ENCODE assay signal across 13 cellular contexts in the genomic region with DNA sequence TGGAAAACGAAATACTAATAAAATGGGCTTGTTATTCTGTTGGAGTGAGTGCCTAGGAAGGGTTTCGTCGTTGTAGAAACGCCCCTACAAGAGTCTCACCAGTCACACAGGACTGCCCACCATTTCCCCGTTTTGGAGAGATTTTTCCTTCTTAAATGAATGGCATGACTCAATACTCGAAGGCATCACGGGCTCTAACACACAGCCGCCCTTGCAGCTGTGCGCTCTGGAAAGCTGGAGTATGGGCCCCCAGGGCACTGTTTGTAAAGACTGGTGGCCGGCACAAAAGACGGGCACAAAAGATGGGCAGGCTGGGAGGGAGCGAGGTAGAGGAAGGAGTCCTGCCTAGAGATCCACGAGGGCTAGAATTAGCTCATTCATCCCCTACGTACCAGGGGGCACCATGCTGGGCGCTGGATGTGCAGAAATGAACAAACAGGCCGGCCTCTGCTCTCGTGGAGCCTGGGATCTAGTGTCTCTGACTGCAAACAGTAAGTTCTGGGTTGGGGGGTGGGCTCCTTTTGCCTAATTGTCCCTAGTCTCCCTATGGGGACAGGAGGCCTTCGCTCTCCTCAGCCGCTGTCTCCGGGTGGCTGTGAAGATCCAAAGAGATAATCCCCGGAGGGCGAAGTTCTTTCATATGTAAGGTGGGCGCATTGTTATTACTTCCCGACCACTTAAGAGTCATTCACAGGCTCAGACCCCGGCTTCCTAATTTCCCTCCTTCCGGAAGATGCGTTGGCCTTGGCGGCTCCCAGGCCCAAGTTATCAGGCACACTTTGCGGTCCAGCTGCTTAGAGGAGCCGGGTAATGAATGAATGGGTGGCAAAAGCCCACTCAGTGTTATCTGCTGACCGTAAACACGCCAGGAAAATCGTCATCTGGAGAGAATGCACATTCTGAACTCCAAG. TPM values are rescaled to one million over a fixed set of nuclear protein-coding genes. Genes with fewer than 3 reads are reported as not detected.
A peak's percentile ranks its signal among the peaks of the same experiment; 100 is the strongest.
DNase-seq lines count a peak whose midpoint lies in the region; ATAC-seq lines count a peak whose summit lies in the region.
"Had no signal": no experiment of that assay in that cellular context is flagged by ENCODE, and none has a peak within 500 bp of the region (broad histone marks: within the 10 kb centered on the region; RNA-seq: fewer than 3 reads in every experiment).

No MANE protein-coding gene starts in this region.

- H3K4me3 ChIP-seq in ACC112 (ENCODE audit: low read depth, low read length) (peak overlapping the region; percentile 71; the same call in 1 of the 2 replicates), GM23248 (no peak overlapping the region), muscle layer of colon (ENCODE audit: low read depth in 1 of 2, low read length in 2 of 2) (peak overlapping the region; percentile 29 to 47)
- H3K4me3 ChIP-seq: PC-9 had no signal

- no peak overlapping the region for H3K27ac ChIP-seq in ACC112 (ENCODE audit: low read depth, low read length)
- no peak overlapping the region for H3K27ac ChIP-seq in GM23248
- H3K27ac ChIP-seq in muscle layer of colon (ENCODE audit: low read depth, low read length) = no peak overlapping the region
- H3K27ac ChIP-seq: PC-9, WERI-Rb-1 had no signal

- H3K36me3 ChIP-seq in ACC112 (ENCODE audit: insufficient read depth, low read length) = no peaks in the 10 kb centered on the region
- no peaks in the 10 kb centered on the region for H3K36me3 ChIP-seq in GM23248 (ENCODE audit: low read depth)
- no peaks in the 10 kb centered on the region for H3K36me3 ChIP-seq in muscle layer of colon (ENCODE audit: insufficient read depth, low read length)
- H3K36me3 ChIP-seq: WERI-Rb-1 had no signal

- H3K9me3 ChIP-seq in GM23248 (ENCODE audit: low read depth) (no peaks in the 10 kb centered on the region), muscle layer of colon (ENCODE audit: low read length) (no peaks in the 10 kb centered on the region)

- no peak for ATAC-seq in GM18519 (IDR thresholded peaks at IDR 0.05; ENCODE audit: low FRiP score, unreplicated experiment)

- in situ Hi-C loops in GM23248 (cut with MboI) = loop anchor here (10.0 kb wide), 1 partner anchor 525 kb away; no protein-coding TSS in a partner anchor

- H3F3A ChIP-seq in GM23248 (ENCODE audit: insufficient read depth) = no peaks in the 10 kb centered on the region

- no peaks in the 10 kb centered on the region for H3K4me1 ChIP-seq in ACC112 (ENCODE audit: control insufficient read depth, insufficient read depth, low read length, unreplicated experiment)
- 0 out of 2 replicates have a peak, but pooled peaks cover 4% of the 10 kb centered on the region for H3K4me1 ChIP-seq in GM23248 (ENCODE audit: insufficient read depth)
- peaks cover 25% of the 10 kb centered on the region for H3K4me1 ChIP-seq in muscle layer of colon (ENCODE audit: insufficient read depth, low read length)

- H3K9ac ChIP-seq in GM23248 (no peak overlapping the region), muscle layer of colon (ENCODE audit: low read length) (no peak overlapping the region)

- peak; percentile 60 for DNase-seq in GM23248
- DNase-seq in dermis blood vessel endothelial cell = peak; percentile 18
- no peak for DNase-seq in D341Med (ENCODE audit: low spot score)
- no peak for DNase-seq in NCI-H187 (lab: John Stamatoyannopoulos, UW)
- DNase-seq in stimulated activated CD4-positive, alpha-beta T cell treated with anti-CD3 and anti-CD28 coated beads, Interleukin-2, amount 100 ng/mL, for 48 hours = no peak
- DNase-seq: NCI-H1417 treated with DMSO at 0.1 percent for 48 hours, occipital lobe, PC-9, WERI-Rb-1 had no signal

- H2AFZ ChIP-seq in ACC112 (ENCODE audit: low read length, unreplicated experiment) = no peak overlapping the region
- H2AFZ ChIP-seq in GM23248 = no peak overlapping the region
- H2AFZ ChIP-seq: PC-9 had no signal

- H3K9me2 ChIP-seq in GM23248 (ENCODE audit: insufficient read depth) = no peaks in the 10 kb centered on the region

- H3K79me2 ChIP-seq in ACC112 (ENCODE audit: control insufficient read depth, insufficient read depth, low read length, unreplicated experiment) (no peaks in the 10 kb centered on the region), GM23248 (ENCODE audit: insufficient read depth) (no peaks in the 10 kb centered on the region)

- H3K4me2 ChIP-seq in GM23248 (ENCODE audit: unreplicated experiment) = no peak overlapping the region
- H3K4me2 ChIP-seq: PC-9 had no signal

- peaks cover 55% of the 10 kb centered on the region for H3K27me3 ChIP-seq in ACC112 (ENCODE audit: insufficient read depth, low read length)
- peaks cover 63% of the 10 kb centered on the region for H3K27me3 ChIP-seq in GM23248 (replicated peaks; ENCODE audit: insufficient read depth)
- H3K27me3 ChIP-seq in muscle layer of colon (ENCODE audit: control insufficient read depth in 1 of 2, insufficient read depth in 2 of 2, low read length in 2 of 2) = peaks cover 46 to 59% of the 10 kb centered on the region in 2 donors

- no peaks in the 10 kb centered on the region for H4K20me1 ChIP-seq in GM23248 (ENCODE audit: insufficient read depth)

- WGBS in GM23248 (ENCODE audit: low coverage in 1 of 2, low lambda C conversion rate in 2 of 2, missing lambda C conversion rate in 2 of 2), 2 experiments = 33 to 36% methylated on average over 32 to 33 of the region's 33 CpGs

RNA-seq across cellular contexts. Expression of gene SFRP2, which starts 1.1 kb away (rescaled TPM):
- total RNA-seq in GM23248 (2014; rRNA removed; shearing (Covaris generic)) = 0.63 and 0.65 TPM in 2 replicates
- polyA plus RNA-seq in GM23248 (2016; fragmentation: Nextera tagmentation; extraction: Ambion mirVana) = 1.6 and 2.4 TPM in 2 replicates
- total RNA-seq in dermis blood vessel endothelial cell = 0.09 TPM in 1 of 2 replicates, not detected in the other
- total RNA-seq: glomerular endothelial cell, PC-9 had no signal

RNA-seq across cellular contexts. Expression of gene RNF175, which starts 30.2 kb away (rescaled TPM):
- total RNA-seq in GM23248 (2014; rRNA removed; shearing (Covaris generic)) = not detected in 2 replicates
- not detected in 2 replicates for polyA plus RNA-seq in GM23248 (2016; fragmentation: Nextera tagmentation; extraction: Ambion mirVana)
- total RNA-seq in dermis blood vessel endothelial cell = 0.37 TPM in 1 of 2 replicates, not detected in the other
- total RNA-seq: glomerular endothelial cell, PC-9 had no signal

Comparison
In these comparisons a context has a peak if more than half of its experiments do, and no peak if none do; other contexts are left out.
1. DNase-seq: peak in GM23248 (single experiment) and dermis blood vessel endothelial cell (single experiment); none in D341Med (single experiment), NCI-H187 (0 of 2) and stimulated activated CD4-positive, alpha-beta T cell treated with anti-CD3 and anti-CD28 coated beads, Interleukin-2, amount 100 ng/mL, for 48 hours (0 of 2).